26 cellular contexts compared by ENCODE assay signal in the genomic region with DNA sequence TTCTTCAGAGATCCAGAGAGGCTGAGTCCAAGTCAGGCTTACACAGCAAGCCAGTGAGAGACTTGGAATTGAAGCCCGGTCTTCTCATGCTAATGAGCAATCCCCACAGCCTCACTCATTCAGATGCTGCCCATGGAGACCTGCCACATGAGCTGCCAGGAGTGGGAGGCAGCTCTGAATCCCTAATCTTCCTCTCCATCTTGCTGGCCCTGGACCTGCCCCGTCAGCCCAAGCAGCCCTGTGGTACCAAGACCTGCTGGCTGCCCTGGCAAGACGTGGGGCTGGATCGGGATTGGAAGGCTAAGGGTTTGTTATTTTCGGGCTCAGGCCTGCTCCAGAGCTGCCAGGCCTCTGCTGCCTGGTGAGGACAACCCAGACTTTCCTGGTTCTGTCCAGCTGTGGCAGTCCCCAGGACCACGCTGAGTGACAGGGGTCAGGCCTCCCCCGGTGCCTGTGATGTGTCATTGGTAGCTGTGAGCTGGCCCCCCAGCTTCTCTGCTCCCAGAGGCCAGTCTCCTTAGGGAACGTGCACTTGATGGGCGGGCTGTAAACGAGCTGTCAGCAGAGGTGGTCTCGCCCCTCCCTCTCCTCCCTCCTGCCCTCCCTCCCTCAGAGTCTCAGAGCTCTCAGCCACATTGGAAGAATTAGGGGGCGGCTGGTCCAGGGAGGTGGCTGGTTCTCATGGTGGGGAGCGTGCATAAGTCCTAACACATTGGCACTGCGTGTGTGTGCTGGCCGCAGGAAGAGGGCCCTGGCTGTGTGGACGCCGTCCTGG.
DNase-seq lines count a peak whose midpoint lies in the region; TF ChIP-seq lines count a peak whose summit lies in the region.
"Had no signal": no experiment of that assay in that cellular context is flagged by ENCODE, and none has a peak within 500 bp of the region (broad histone marks: within the 10 kb centered on the region; RNA-seq: fewer than 3 reads in every experiment).

No MANE protein-coding gene starts in this region.

- H3K4me2 ChIP-seq in osteoblast (ENCODE audit: insufficient read depth, low read length), result no peak overlapping the region
- H3K4me2 ChIP-seq: smooth muscle cell had no signal

- H3K36me3 ChIP-seq in osteoblast (ENCODE audit: insufficient read depth, low read length), result no peaks in the 10 kb centered on the region
- H3K36me3 ChIP-seq: upper lobe of left lung had no signal

- H3K27me3 ChIP-seq in osteoblast (ENCODE audit: insufficient read depth, low read length), result no peaks in the 10 kb centered on the region
- H3K27me3 ChIP-seq: upper lobe of left lung had no signal

- H2AFZ ChIP-seq in osteoblast (ENCODE audit: low read length), result no peak overlapping the region

- no peaks in the 10 kb centered on the region for H4K20me1 ChIP-seq in osteoblast (ENCODE audit: insufficient read depth, low read length)

- H3K27ac ChIP-seq in osteoblast (ENCODE audit: low read depth, low read length), result no peak overlapping the region
- H3K27ac ChIP-seq: 22Rv1, epithelial cell of prostate, psoas muscle, upper lobe of left lung had no signal

- no peak overlapping the region for H3K4me3 ChIP-seq in osteoblast (ENCODE audit: insufficient read depth, low read length)
- H3K4me3 ChIP-seq: K562, psoas muscle, smooth muscle cell, upper lobe of left lung had no signal

- no peaks in the 10 kb centered on the region for H3K79me2 ChIP-seq in osteoblast (ENCODE audit: insufficient read depth, low read length)

- no peak for TF ChIP-seq CTCF in osteoblast (IDR thresholded peaks at IDR 0.05; ENCODE audit: extremely low read depth, low read depth, low read length)

- H3K9me3 ChIP-seq in osteoblast (ENCODE audit: low read depth, low read length), result no peaks in the 10 kb centered on the region
- H3K9me3 ChIP-seq: psoas muscle, upper lobe of left lung had no signal

- DNase-seq in Ammon's horn (ENCODE audit: low spot score) (peak; percentile 86), anterior cingulate cortex (lab: John Stamatoyannopoulos, UW) (peak in 52 of 58 donors; percentile 7 to 94 (median 62)), head of caudate nucleus (peak in 40 of 42 donors; percentile 11 to 86 (median 56)), osteoblast (ENCODE audit: insufficient read length, low spot score, missing footprints) (peak; percentile 88), NCI-H82 treated with DMSO at 0.1 percent for 48 hours (lab: John Stamatoyannopoulos, UW; ENCODE audit: unreplicated experiment) (no peak), NCI-H2171 treated with DMSO at 0.1 percent for 48 hours (lab: John Stamatoyannopoulos, UW) (no peak), NOMO-1 treated with DMSO at 0.1 percent for 48 hours (lab: John Stamatoyannopoulos, UW; ENCODE audit: unreplicated experiment) (no peak), RKO (ENCODE audit: low spot score) (no peak)
- DNase-seq: activated CD4-positive, CD25-positive, alpha-beta regulatory T cell treated with anti-CD3 and anti-CD28 coated beads, Interleukin-2, amount 50 U/mL, for 72 hours; activated naive CD8-positive, alpha-beta T cell treated with anti-CD3 and anti-CD28 coated beads, Interleukin-2, amount 10 ng/mL, durations not matched to agents 7 days and 5 days; DMS79 treated with DMSO at 0.1 percent for 48 hours; foreskin fibroblast; GOT3; mesenchymal stem cell; MM.1S; naive thymus-derived CD4-positive, alpha-beta T cell; NCI-H1930; psoas muscle; RPMI8226; stimulated activated CD4-positive, alpha-beta T cell treated with anti-CD3 and anti-CD28 coated beads, Interleukin-4, amount 100 ng/mL, for 24 hours; stimulated activated naive CD8-positive, alpha-beta T cell treated with anti-CD3 and anti-CD28 coated beads, Interleukin-15, amount 100 ng/mL, for 72 hours; upper lobe of left lung had no signal

- intact Hi-C loops in head of caudate nucleus (cut with DNase I), result no loop called here

- H3K4me1 ChIP-seq in osteoblast (ENCODE audit: insufficient read depth, low read length), result peaks cover 21% of the 10 kb centered on the region
- H3K4me1 ChIP-seq: psoas muscle had no signal

Comparison
In these comparisons a context has a peak if more than half of its experiments do, and no peak if none do; other contexts are left out.
1. DNase-seq: peak in Ammon's horn (single experiment), anterior cingulate cortex (52 of 58), head of caudate nucleus (40 of 42) and osteoblast (single experiment); none in NCI-H82 treated with DMSO at 0.1 percent for 48 hours (single experiment), NCI-H2171 treated with DMSO at 0.1 percent for 48 hours (single experiment), NOMO-1 treated with DMSO at 0.1 percent for 48 hours (single experiment) and RKO (single experiment).